ENCODE assay signal across 18 cellular contexts in genomic region chr3:51717947-51718346, GRCh38. TPM values are rescaled to one million over a fixed set of nuclear protein-coding genes. Genes with fewer than 3 reads are reported as not detected.
"Had no signal": no experiment of that assay in that cellular context is flagged by ENCODE, and none has a peak within 500 bp of the region (broad histone marks: within the 10 kb centered on the region; RNA-seq: fewer than 3 reads in every experiment).

No MANE protein-coding gene starts in this region.

- H3K36me3 Mint-ChIP-seq: activated naive CD8-positive, alpha-beta T cell; mesothelial cell of epicardium had no signal

- H3K27me3 Mint-ChIP-seq: activated naive CD8-positive, alpha-beta T cell; stimulated activated naive CD8-positive, alpha-beta T cell treated with anti-CD3 and anti-CD28 coated beads, Interleukin-15, amount 100 ng/mL, for 72 hours had no signal

- ATAC-seq: foreskin keratinocyte; heart right ventricle; left colon; sciatic nerve; stimulated activated naive CD8-positive, alpha-beta T cell treated with anti-CD3 and anti-CD28 coated beads, Interleukin-15, amount 100 ng/mL, for 72 hours had no signal

- H3K36me3 ChIP-seq: heart right ventricle, ovary, spleen, upper lobe of left lung had no signal

- H3K9me3 Mint-ChIP-seq: brain; mesothelial cell of epicardium; neural crest cell; stimulated activated naive CD8-positive, alpha-beta T cell treated with anti-CD3 and anti-CD28 coated beads, Interleukin-15, amount 100 ng/mL, for 72 hours had no signal

- H3K4me3 Mint-ChIP-seq: activated naive CD8-positive, alpha-beta T cell; brain; mesothelial cell of epicardium; neural crest cell; stimulated activated naive CD8-positive, alpha-beta T cell treated with anti-CD3 and anti-CD28 coated beads, Interleukin-15, amount 100 ng/mL, for 72 hours had no signal

- H3K27ac ChIP-seq: foreskin keratinocyte, heart right ventricle, ovary, spleen, upper lobe of left lung had no signal

- H3K27ac Mint-ChIP-seq: mesothelial cell of epicardium; stimulated activated naive CD8-positive, alpha-beta T cell treated with anti-CD3 and anti-CD28 coated beads, Interleukin-15, amount 100 ng/mL, for 72 hours had no signal

- FAIRE-seq: islet of Langerhans had no signal

- H3K9me3 ChIP-seq: heart right ventricle, ovary, spleen, upper lobe of left lung had no signal

- H3K4me1 Mint-ChIP-seq: mesothelial cell of epicardium had no signal

- H3K27me3 ChIP-seq: foreskin keratinocyte, heart right ventricle, ovary, spleen, upper lobe of left lung had no signal

- H3K4me1 ChIP-seq: foreskin keratinocyte, upper lobe of left lung had no signal

- H3K4me3 ChIP-seq: heart right ventricle, lung, ovary, spleen, upper lobe of left lung had no signal

- DNase-seq: activated CD4-positive, alpha-beta T cell treated with anti-CD3 and anti-CD28 coated beads, Interleukin-2, amount 50 U/mL, for 48 hours; activated gamma-delta T cell; central memory CD4-positive, alpha-beta T cell; effector CD8-positive, alpha-beta T cell; foreskin keratinocyte; heart right ventricle; left colon; ovary; spleen had no signal

RNA-seq across cellular contexts. Expression of gene GRM2, which starts 11.1 kb away (rescaled TPM):
- total RNA-seq: foreskin keratinocyte, left colon had no signal
